Comparison of ENCODE assay signal across 9 cellular contexts in genomic region chr2:231611273-231612198, GRCh38. TPM values are rescaled to one million over a fixed set of nuclear protein-coding genes. Genes with fewer than 3 reads are reported as not detected.
A peak's percentile ranks its signal among the peaks of the same experiment; 100 is the strongest.
DNase-seq lines count a peak whose midpoint lies in the region; ATAC-seq, FAIRE-seq and TF ChIP-seq lines count a peak whose summit lies in the region.
"Had no signal": no experiment of that assay in that cellular context is flagged by ENCODE, and none has a peak within 500 bp of the region (broad histone marks: within the 10 kb centered on the region; RNA-seq: fewer than 3 reads in every experiment).

No MANE protein-coding gene starts in this region.

- H3K27me3 ChIP-seq in HCT116 (ENCODE audit: insufficient read depth, low read length) (no peaks in the 10 kb centered on the region), SU-DHL-6 (ENCODE audit: low read length) (no peaks in the 10 kb centered on the region), keratinocyte (ENCODE audit: control insufficient read depth, extremely low read depth, insufficient read depth, low read length) (no peaks in the 10 kb centered on the region)

- no peaks in the 10 kb centered on the region for H3K9me3 ChIP-seq in A549
- H3K9me3 ChIP-seq in HCT116 (ENCODE audit: control insufficient read depth in 1 of 2, insufficient read depth in 1 of 2, low read depth in 1 of 2, low read length in 2 of 2): no peaks in the 10 kb centered on the region
- H3K9me3 ChIP-seq in SU-DHL-6 (ENCODE audit: insufficient read depth, low read length): no peaks in the 10 kb centered on the region
- H3K9me3 ChIP-seq in keratinocyte (ENCODE audit: control insufficient read depth, low read depth, low read length): no peaks in the 10 kb centered on the region

- POLR2A ChIA-PET in A549 (lab: Yijun Ruan, JAX): interaction anchor here (0.5 to 4.0 kb wide), 11 partner anchors 10 to 147 kb away, joined by 3 to 61 read pairs (median 10); partner anchors contain the start of genes NCL and PTMA
- POLR2A ChIA-PET in HCT116 (lab: Charles Lee): interaction anchor here (0.7 to 7.0 kb wide), 12 partner anchors 9 to 289 kb away, joined by 3 to 97 read pairs (median 7); partner anchors contain the start of genes NCL and PTMA

- dilution Hi-C loops in keratinocyte (cut with MboI; ENCODE audit: extremely low pct_ligation_motif_present, low sequenced_read_pairs): no loop called here

- H3K79me2 ChIP-seq in HCT116 (ENCODE audit: insufficient read depth, low read length): no peaks in the 10 kb centered on the region
- no peaks in the 10 kb centered on the region for H3K79me2 ChIP-seq in SU-DHL-6 (ENCODE audit: insufficient read depth, low read length)
- no peaks in the 10 kb centered on the region for H3K79me2 ChIP-seq in keratinocyte (ENCODE audit: control insufficient read depth, insufficient read depth, low read length)

- no peak for TF ChIP-seq POLR2A in A549 (IDR thresholded peaks at IDR 0.05; ENCODE audit: low read length)
- TF ChIP-seq POLR2A in HCT116 (IDR thresholded peaks at IDR 0.05; ENCODE audit: borderline replicate concordance, extremely low read depth, insufficient read depth, insufficient read length): no peak

- H3K4me2 ChIP-seq in A549 (peak overlapping the region; percentile 76), HCT116 (ENCODE audit: low read length) (peak overlapping the region; percentile 83), SU-DHL-6 (ENCODE audit: low read depth, low read length, poor library complexity, severe bottlenecking) (no peak overlapping the region), keratinocyte (ENCODE audit: control insufficient read depth, extremely low read depth, insufficient read depth, low read depth, low read length) (peak overlapping the region; percentile 57)

- ATAC-seq in A549 (peak; percentile 68 to 76), HCT116 (peak; percentile 63)

- H3K4me3 ChIP-seq in A549 (no peak overlapping the region), HCT116 (replicated peaks in 1 of 2; ENCODE audit: low read depth in 1 of 2, low read length in 2 of 2) (peak overlapping the region; percentile 18 to 28), SU-DHL-6 (ENCODE audit: insufficient read depth, low read length, poor library complexity, severe bottlenecking) (no peak overlapping the region), keratinocyte (ENCODE audit: control insufficient read depth in 2 of 3, extremely low read depth in 1 of 3, insufficient read depth in 2 of 3, low read depth in 1 of 3, low read length in 3 of 3) (peak overlapping the region in 1 of 3 experiments; percentile 16)

- FAIRE-seq in A549 (lab: Jason Lieb, UNC) (no peak), keratinocyte (lab: Jason Lieb, UNC) (peak; percentile 90)

- H3K36me3 ChIP-seq in HCT116 (ENCODE audit: control insufficient read depth in 1 of 2, insufficient read depth in 2 of 2, low read length in 2 of 2): no peaks in the 10 kb centered on the region
- no peaks in the 10 kb centered on the region for H3K36me3 ChIP-seq in SU-DHL-6 (ENCODE audit: low read length)
- no peaks in the 10 kb centered on the region for H3K36me3 ChIP-seq in keratinocyte (ENCODE audit: control insufficient read depth in 2 of 2, extremely low read depth in 1 of 2, insufficient read depth in 2 of 2, low read length in 2 of 2)

- H3K4me1 ChIP-seq in A549: peaks cover 35% of the 10 kb centered on the region
- H3K4me1 ChIP-seq in HCT116 (ENCODE audit: control insufficient read depth in 1 of 2, insufficient read depth in 2 of 2, low read length in 2 of 2): peaks cover 45 to 59% of the 10 kb centered on the region in 2 experiments
- H3K4me1 ChIP-seq in keratinocyte (ENCODE audit: control insufficient read depth, extremely low read depth, insufficient read depth, low read length): peaks cover 33% of the 10 kb centered on the region

- H3K27ac ChIP-seq in A549 (peak overlapping the region; percentile 90 to 95), HCT116 (ENCODE audit: low read depth, low read length) (peak overlapping the region; percentile 99), SU-DHL-6 (ENCODE audit: low read depth, low read length) (no peak overlapping the region), keratinocyte (ENCODE audit: control insufficient read depth, insufficient read depth, low read length) (peak overlapping the region; percentile 90)

- no peaks in the 10 kb centered on the region for H3K9me1 ChIP-seq in keratinocyte (ENCODE audit: control insufficient read depth, extremely low read depth, insufficient read depth, low read length)

- peaks cover 22% of the 10 kb centered on the region for H3F3A ChIP-seq in SU-DHL-6 (ENCODE audit: insufficient read depth)

- RAD21 ChIA-PET in HCT116 (lab: Charles Lee; ENCODE audit: low non-redundant PET in 1 of 2, low total read pairs in 2 of 2, uncharacterized antibody in 2 of 2, unreplicated experiment in 2 of 2): interaction anchor here (0.7 to 1.8 kb wide), 10 partner anchors 9 to 103 kb away, joined by 3 to 11 read pairs (median 6); no protein-coding TSS in a partner anchor

- intact Hi-C loops in HCT116 (cut with micrococcal nuclease): loop anchor here (1.0 to 5.0 kb wide), 4 partner anchors 31 to 176 kb away; partner anchors contain the start of gene COPS7B

- peak; percentile 29; the same call in 2 of the 3 replicates for TF ChIP-seq CTCF in A549 (IDR thresholded peaks at IDR 0.05)
- peak in 2 of 3 experiments; percentile 46 to 47; a peak in 4 of 6 replicates for TF ChIP-seq CTCF in HCT116 (IDR thresholded peaks at IDR 0.05 in 2 of 3, conservative IDR thresholded peaks at IDR 0.05 in 1 of 3; ENCODE audit: borderline replicate concordance in 1 of 3, insufficient read depth in 1 of 3, low read depth in 2 of 3, low read length in 2 of 3)
- no peak for TF ChIP-seq CTCF in SU-DHL-6 (IDR thresholded peaks at IDR 0.05; ENCODE audit: insufficient read depth, low read length, poor library complexity, severe bottlenecking)
- peak in 2 of 3 experiments; percentile 13 to 35 for TF ChIP-seq CTCF in keratinocyte (optimal IDR thresholded peaks at IDR 0.05 in 1 of 3, IDR thresholded peaks at IDR 0.05 in 1 of 3, conservative IDR thresholded peaks at IDR 0.05 in 1 of 3; ENCODE audit: extremely low read depth in 1 of 3, insufficient read depth in 2 of 3, low read length in 3 of 3)

- H3K9ac ChIP-seq in HCT116 (ENCODE audit: low read length) (peak overlapping the region; percentile 84), SU-DHL-6 (ENCODE audit: low read length) (peak overlapping the region; percentile 85), keratinocyte (ENCODE audit: control insufficient read depth, extremely low read depth, insufficient read depth, low read length) (peak overlapping the region; percentile 69)

- no peaks in the 10 kb centered on the region for H3K9me2 ChIP-seq in HCT116 (ENCODE audit: insufficient read depth)
- H3K9me2 ChIP-seq in SU-DHL-6 (replicated peaks; ENCODE audit: insufficient read depth, low read length): no peaks in the 10 kb centered on the region

- 41% methylated on average over 12 of the region's 12 CpGs for WGBS in A549 (ENCODE audit: missing lambda C conversion rate)

- H2AFZ ChIP-seq in HCT116 (ENCODE audit: low read depth, low read length, poor library complexity, severe bottlenecking) (no peak overlapping the region), SU-DHL-6 (ENCODE audit: low read depth, low read length, severe bottlenecking) (no peak overlapping the region), keratinocyte (ENCODE audit: control insufficient read depth, low read length) (no peak overlapping the region)

- CTCF ChIA-PET in A549 (lab: Yijun Ruan, JAX) (interaction anchor here (0.7 to 95.1 kb wide), 23 partner anchors 10 to 909 kb away, joined by 3 to 4158 read pairs (median 5); partner anchors contain the start of genes COPS7B, PRSS56, PTMA and TEX44), HCT116 (lab: Charles Lee) (interaction anchor here (0.8 to 6.1 kb wide), 12 partner anchors 9 to 289 kb away, joined by 3 to 162 read pairs (median 6); partner anchors contain the start of gene PTMA)

- DNase-seq in A549 (ENCODE audit: low read depth in 1 of 2, low spot score in 1 of 2) (peak; percentile 80 to 92), HCT116 (ENCODE audit: low read depth, low spot score) (peak; percentile 84), astrocyte of the hippocampus (ENCODE audit: low read depth, low spot score) (peak; percentile 67), keratinocyte (ENCODE audit: low read depth, low spot score) (peak; percentile 92), NCI-H187 (lab: John Stamatoyannopoulos, UW) (no peak), SK-N-DZ (ENCODE audit: low spot score) (no peak)
- DNase-seq in stimulated activated CD4-positive, alpha-beta T cell treated with anti-CD3 and anti-CD28 coated beads, TNF-alpha, amount 100 ng/mL, for 24 hours (ENCODE audit: low read depth in 3 of 3): peak; percentile 47 to 65 (median 48)

- TF ChIP-seq RAD21 in A549 (conservative IDR thresholded peaks at IDR 0.05 in 1 of 2, IDR thresholded peaks at IDR 0.05 in 1 of 2) (peak; percentile 45 to 65; a peak in 4 of 5 replicates), HCT116 (IDR thresholded peaks at IDR 0.05; ENCODE audit: low read depth) (no peak)

- BruUV-seq in HCT116 (replicated peaks; lab: Mats Ljungman, UMichigan): no TSS peak

- H4K20me1 ChIP-seq in HCT116 (ENCODE audit: insufficient read depth): no peaks in the 10 kb centered on the region
- no peaks in the 10 kb centered on the region for H4K20me1 ChIP-seq in SU-DHL-6 (ENCODE audit: low read depth, low read length)
- no peaks in the 10 kb centered on the region for H4K20me1 ChIP-seq in keratinocyte (ENCODE audit: control insufficient read depth, extremely low read depth, insufficient read depth, low read length)

- TF ChIP-seq EP300 in A549 (IDR thresholded peaks at IDR 0.05): no peak

TF ChIP-seq in A549, 52 proteins besides CTCF, POLR2A, EP300 and RAD21 (continues in another document):
- TF ChIP-seq FOSL2 (IDR thresholded peaks at IDR 0.05): 0 out of 2 replicates have a peak, but pooled peaks have one; percentile 34
- peak; percentile 85 for TF ChIP-seq FOSL2 (CRISPR knock-in tag; IDR thresholded peaks at IDR 0.05)

TF ChIP-seq in HCT116, 20 proteins besides CTCF, POLR2A, EP300 and RAD21 (continues in another document):
- TF ChIP-seq EGR1 (IDR thresholded peaks at IDR 0.05; ENCODE audit: low read depth): no peak

RNA-seq across cellular contexts. Expression of gene TEX44, which starts 18.9 kb away (rescaled TPM):
- polyA plus RNA-seq in A549 (2011; rRNA removed): not detected in 2 replicates
- not detected in 2 replicates for polyA plus RNA-seq in A549 (2012; cell fraction: cytosol; rRNA removed)
- polyA plus RNA-seq in A549 (2012; cell fraction: nucleus; rRNA removed): not detected in 2 replicates
- not detected in 3 replicates for polyA plus RNA-seq in A549 (2017; fragmentation: RNase III; extraction: RNeasy Plus Mini Kit Qiagen cat#74134 plus additional on column Dnase treatment)
- polyA minus RNA-seq in A549 (2011; rRNA and poly(A)+ RNA removed): not detected in 2 replicates
- total RNA-seq in HCT116 (2021; ENCODE audit: unreplicated experiment): not detected
- polyA plus RNA-seq in HCT116 (2012): not detected in 2 replicates
- polyA plus RNA-seq in keratinocyte: not detected in 3 replicates
- polyA plus RNA-seq in keratinocyte (2011; ENCODE audit: low read depth): not detected
- not detected in 2 replicates for polyA plus RNA-seq in keratinocyte (2011; cell fraction: cytosol; rRNA removed)
- not detected in 2 replicates for polyA plus RNA-seq in keratinocyte (2011; cell fraction: nucleus; rRNA removed)
- polyA plus RNA-seq in keratinocyte (2012; ENCODE audit: low replicate concordance): not detected in 2 replicates
- not detected in 3 replicates for polyA minus RNA-seq in keratinocyte
- polyA minus RNA-seq in keratinocyte (2011; cell fraction: cytosol; rRNA and poly(A)+ RNA removed): not detected
- polyA minus RNA-seq in keratinocyte (2011; cell fraction: nucleus; rRNA and poly(A)+ RNA removed): not detected in 2 replicates
- not detected in 2 replicates for polyA plus RNA-seq in SK-N-DZ (2014; cell fraction: cytosol; rRNA removed)
- polyA plus RNA-seq in SK-N-DZ (2014; cell fraction: nucleus; rRNA removed): not detected in 2 replicates
- polyA plus RNA-seq: neural cell had no signal

Comparison
In these comparisons a context has a peak if more than half of its experiments do, and no peak if none do; other contexts are left out.
1. DNase-seq: peak in A549 (2 of 2), HCT116 (single experiment), astrocyte of the hippocampus (single experiment), keratinocyte (single experiment) and stimulated activated CD4-positive, alpha-beta T cell treated with anti-CD3 and anti-CD28 coated beads, TNF-alpha, amount 100 ng/mL, for 24 hours (3 of 3); none in NCI-H187 (0 of 2) and SK-N-DZ (single experiment).
2. H3K4me3 ChIP-seq: peak in HCT116 (2 of 2); none in A549 (single experiment) and SU-DHL-6 (single experiment).
3. Of the 6 proteins assayed by ChIP-seq in both A549 and HCT116: peak only in A549: RAD21; only in HCT116: none; in both: CTCF; in neither: 4.
4. Peak in every context shown above with its lines, with median percentiles within 50 percentile points of each other: H3K9ac ChIP-seq.